Comparison of ENCODE assay signal across 8 cellular contexts in the genomic region with DNA sequence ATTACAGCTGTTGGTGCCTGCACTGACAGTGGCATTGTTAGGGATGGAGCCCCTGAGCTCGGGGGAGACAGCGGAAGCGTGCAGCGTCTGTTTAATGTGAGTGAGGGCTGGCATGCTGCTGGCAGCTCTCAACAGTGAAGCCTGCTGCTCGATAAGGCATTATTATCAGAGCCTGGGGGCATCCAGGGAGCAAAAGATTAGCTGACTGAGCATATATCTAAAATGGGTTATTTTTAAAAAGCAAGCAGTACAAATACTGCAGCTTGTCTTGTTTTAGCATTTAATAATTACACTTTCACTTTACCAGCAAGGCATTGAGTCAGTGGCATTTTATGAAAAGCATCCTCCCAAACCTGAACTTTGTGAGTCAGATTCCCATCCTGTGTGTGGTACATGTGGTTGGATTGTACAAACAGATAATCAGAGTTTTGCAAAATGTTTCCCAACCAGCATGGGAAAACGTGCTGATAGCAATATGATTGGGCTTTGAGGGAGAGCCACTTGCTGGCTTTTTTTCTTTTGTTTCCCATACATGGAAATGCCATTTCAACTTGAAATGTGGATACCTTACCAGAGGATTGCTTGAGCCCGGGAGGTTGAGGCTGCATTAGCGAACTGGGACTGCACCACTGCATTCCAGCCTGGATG.
A peak's percentile ranks its signal among the peaks of the same experiment; 100 is the strongest.
DNase-seq lines count a peak whose midpoint lies in the region; ATAC-seq and TF ChIP-seq lines count a peak whose summit lies in the region.

No MANE protein-coding gene starts in this region.

- no peak for TF ChIP-seq CTCF in suprapubic skin (IDR thresholded peaks at IDR 0.05)

- DNase-seq in activated CD4-positive, alpha-beta T cell treated with anti-CD3 and anti-CD28 coated beads for 4 hours: peak; percentile 43 to 49
- no peak for DNase-seq in activated CD4-positive, alpha-beta T cell treated with anti-CD3 and anti-CD28 coated beads for 48 hours
- DNase-seq in OCI-M1 (lab: John Stamatoyannopoulos, UW) (peak; percentile 64), brain pericyte (ENCODE audit: low read depth, low spot score) (peak; percentile 72), left kidney (ENCODE audit: low read depth, low spot score) (peak; percentile 33), suprapubic skin (ENCODE audit: low spot score in 2 of 2) (no peak), NCI-H1048 (lab: John Stamatoyannopoulos, UW) (no peak)

- WGBS in suprapubic skin: 44% methylated on average over 8 of the region's 8 CpGs

- H3K4me1 ChIP-seq in suprapubic skin: peaks cover 78% of the 10 kb centered on the region

- H3K9me3 ChIP-seq in suprapubic skin: no peaks in the 10 kb centered on the region

- H3K36me3 ChIP-seq in suprapubic skin: no peaks in the 10 kb centered on the region

- H3K27me3 ChIP-seq in suprapubic skin: no peaks in the 10 kb centered on the region

- TF ChIP-seq POLR2A in suprapubic skin (IDR thresholded peaks at IDR 0.05): no peak

- no peak for TF ChIP-seq EP300 in suprapubic skin (IDR thresholded peaks at IDR 0.05)

- peak overlapping the region; percentile 36 for H3K27ac ChIP-seq in suprapubic skin

- H3K4me3 ChIP-seq in suprapubic skin: peak overlapping the region; percentile 28

- no peak for ATAC-seq in HG02623 (IDR thresholded peaks at IDR 0.05; ENCODE audit: unreplicated experiment)

Comparison
In these comparisons a context has a peak if more than half of its experiments do, and no peak if none do; other contexts are left out.
1. DNase-seq: peak in activated CD4-positive, alpha-beta T cell treated with anti-CD3 and anti-CD28 coated beads for 4 hours (2 of 2), OCI-M1 (single experiment), brain pericyte (single experiment) and left kidney (single experiment); none in activated CD4-positive, alpha-beta T cell treated with anti-CD3 and anti-CD28 coated beads for 48 hours (single experiment), suprapubic skin (0 of 2) and NCI-H1048 (single experiment).